8 cellular contexts compared by ENCODE assay signal in the genomic region with DNA sequence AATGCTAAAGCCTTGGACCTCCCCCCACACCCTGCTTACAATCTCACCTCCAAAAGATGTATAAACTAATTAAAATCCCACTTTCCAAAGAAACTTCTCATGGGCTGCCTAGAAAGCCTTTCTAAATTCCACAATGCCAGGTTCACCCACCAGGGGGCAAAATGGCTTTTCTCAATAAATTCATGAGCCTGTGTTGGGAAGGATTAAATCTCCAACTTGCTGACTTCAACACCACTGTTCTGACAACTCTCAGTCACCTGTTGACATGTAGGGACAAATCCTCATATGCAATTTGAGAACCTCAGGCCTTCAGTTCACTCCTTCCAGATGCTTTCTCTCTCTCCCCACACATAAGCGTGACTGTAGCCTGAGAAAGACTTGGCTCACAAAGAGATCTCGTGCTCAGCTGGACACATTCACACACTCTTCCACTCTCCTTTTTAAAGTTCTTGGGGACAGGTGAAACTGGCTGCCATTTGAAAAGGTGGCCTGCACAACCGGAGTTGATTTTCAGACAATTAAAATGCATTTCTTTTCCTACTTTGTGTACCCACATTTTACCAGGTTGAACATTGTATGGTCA.
A peak's percentile ranks its signal among the peaks of the same experiment; 100 is the strongest.
DNase-seq lines count a peak whose midpoint lies in the region; ATAC-seq and TF ChIP-seq lines count a peak whose summit lies in the region.

No MANE protein-coding gene starts in this region.

- H3K4me3 ChIP-seq in breast epithelium: no peak overlapping the region
- H3K4me3 ChIP-seq in endodermal cell (ENCODE audit: low read length): no peak overlapping the region
- H3K4me3 ChIP-seq in testis: no peak overlapping the region

- intact Hi-C loops in MCF 10A (cut with micrococcal nuclease) (loop anchor here (5.0 to 10.0 kb wide), 4 partner anchors 70 to 738 kb away; no protein-coding TSS in a partner anchor), breast epithelium (cut with DNase I; ENCODE audit: low total_unique reads) (no loop called here), testis (cut with DNase I; ENCODE audit: low total_unique reads) (no loop called here)

- H3K36me3 ChIP-seq in breast epithelium (no peaks in the 10 kb centered on the region), endodermal cell (ENCODE audit: control insufficient read depth, insufficient read depth, low read length) (no peaks in the 10 kb centered on the region), testis (ENCODE audit: low read depth, missing control alignments) (no peaks in the 10 kb centered on the region)

- peaks cover 39% of the 10 kb centered on the region for H3K27me3 Mint-ChIP-seq in MCF 10A (ENCODE audit: insufficient read depth, unreplicated experiment)
- no peaks in the 10 kb centered on the region for H3K27me3 Mint-ChIP-seq in endodermal cell (ENCODE audit: insufficient read depth)

- H3K4me3 Mint-ChIP-seq in MCF 10A (ENCODE audit: unreplicated experiment) (no peak overlapping the region), endodermal cell (no peak overlapping the region)

- no peak overlapping the region for H3K9ac ChIP-seq in endodermal cell (ENCODE audit: extremely low read depth, low read length, poor library complexity, severe bottlenecking)

- BruUV-seq in MCF 10A (replicated peaks; lab: Mats Ljungman, UMichigan): no TSS peak

- no peaks in the 10 kb centered on the region for H3K9me3 ChIP-seq in breast epithelium
- H3K9me3 ChIP-seq in endodermal cell (ENCODE audit: control insufficient read depth, low read length): no peaks in the 10 kb centered on the region
- H3K9me3 ChIP-seq in testis: no peaks in the 10 kb centered on the region

- H3K27ac ChIP-seq in breast epithelium (no peak overlapping the region), endodermal cell (ENCODE audit: low read depth, low read length) (no peak overlapping the region), testis (no peak overlapping the region)

- H3K36me3 Mint-ChIP-seq in MCF 10A (ENCODE audit: insufficient read depth, unreplicated experiment) (no peaks in the 10 kb centered on the region), endodermal cell (ENCODE audit: low read depth) (no peaks in the 10 kb centered on the region)

- H3K9me3 Mint-ChIP-seq in MCF 10A (ENCODE audit: unreplicated experiment) (no peaks in the 10 kb centered on the region), endodermal cell (peaks cover 8% of the 10 kb centered on the region)

- H3K27ac Mint-ChIP-seq in MCF 10A (ENCODE audit: low read depth, unreplicated experiment): no peak overlapping the region
- no peak overlapping the region for H3K27ac Mint-ChIP-seq in endodermal cell

- POLR2A ChIA-PET in MCF 10A (lab: Yijun Ruan, JAX): interaction anchor here (0.5 kb wide), 1 partner anchor 18 kb away, joined by 3 read pairs; no protein-coding TSS in a partner anchor

- TF ChIP-seq POLR2A in breast epithelium (IDR thresholded peaks at IDR 0.05) (no peak), testis (IDR thresholded peaks at IDR 0.05) (no peak)

- H3K4me1 Mint-ChIP-seq in MCF 10A (ENCODE audit: insufficient read depth, unreplicated experiment): no peaks in the 10 kb centered on the region
- no peaks in the 10 kb centered on the region for H3K4me1 Mint-ChIP-seq in endodermal cell

- TF ChIP-seq CTCF in MCF 10A (IDR thresholded peaks at IDR 0.05; ENCODE audit: unreplicated experiment) (peak; percentile 36), breast epithelium (IDR thresholded peaks at IDR 0.05) (no peak), endodermal cell (conservative IDR thresholded peaks at IDR 0.05) (peak; percentile 72), testis (IDR thresholded peaks at IDR 0.05) (peak; percentile 25 to 43 (median 42))

- DNase-seq in MCF 10A (ENCODE audit: unreplicated experiment): peak; percentile 39
- DNase-seq in breast epithelium (ENCODE audit: low spot score in 2 of 2): no peak
- peak; percentile 48 for DNase-seq in NCI-H146 (lab: John Stamatoyannopoulos, UW)
- DNase-seq in endodermal cell: peak; percentile 64
- peak; percentile 49 for DNase-seq in testis
- DNase-seq in mucosa of gallbladder (ENCODE audit: low spot score): no peak

- H3K4me1 ChIP-seq in breast epithelium: no peaks in the 10 kb centered on the region
- H3K4me1 ChIP-seq in endodermal cell (ENCODE audit: control insufficient read depth, insufficient read depth, low read length): no peaks in the 10 kb centered on the region
- no peaks in the 10 kb centered on the region for H3K4me1 ChIP-seq in testis

- 95% methylated on average over 3 of the region's 3 CpGs; no CpG with 5 or more reads in 1 of the 2 experiments for WGBS in endodermal cell (ENCODE audit: insufficient coverage in 1 of 2, insufficient read length in 1 of 2), 2 experiments
- WGBS in testis, 2 donors: 88 to 92% methylated on average over 3 of the region's 3 CpGs

- ATAC-seq in HG03442 (IDR thresholded peaks at IDR 0.05; ENCODE audit: unreplicated experiment) (no peak), HG03025 (IDR thresholded peaks at IDR 0.05; ENCODE audit: low FRiP score, unreplicated experiment) (no peak)

- CTCF ChIA-PET in MCF 10A (lab: Yijun Ruan, JAX): interaction anchor here (0.6 to 2.6 kb wide), 20 partner anchors 10 to 722 kb away, joined by 3 to 20 read pairs (median 4); no protein-coding TSS in a partner anchor

- H3K27me3 ChIP-seq in breast epithelium: peaks cover 0 to 41% of the 10 kb centered on the region in 2 donors
- no peaks in the 10 kb centered on the region for H3K27me3 ChIP-seq in endodermal cell (ENCODE audit: control insufficient read depth, insufficient read depth, low read length, poor library complexity, severe bottlenecking)
- H3K27me3 ChIP-seq in testis: no peaks in the 10 kb centered on the region

Comparison
In these comparisons a context has a peak if more than half of its experiments do, and no peak if none do; other contexts are left out.
1. DNase-seq: peak in MCF 10A (single experiment), NCI-H146 (single experiment), endodermal cell (single experiment) and testis (single experiment); none in breast epithelium (0 of 2) and mucosa of gallbladder (single experiment).
2. CTCF ChIP-seq: peak in MCF 10A (single experiment), endodermal cell (single experiment) and testis (3 of 3); none in breast epithelium (0 of 3).